In the genomic region with DNA sequence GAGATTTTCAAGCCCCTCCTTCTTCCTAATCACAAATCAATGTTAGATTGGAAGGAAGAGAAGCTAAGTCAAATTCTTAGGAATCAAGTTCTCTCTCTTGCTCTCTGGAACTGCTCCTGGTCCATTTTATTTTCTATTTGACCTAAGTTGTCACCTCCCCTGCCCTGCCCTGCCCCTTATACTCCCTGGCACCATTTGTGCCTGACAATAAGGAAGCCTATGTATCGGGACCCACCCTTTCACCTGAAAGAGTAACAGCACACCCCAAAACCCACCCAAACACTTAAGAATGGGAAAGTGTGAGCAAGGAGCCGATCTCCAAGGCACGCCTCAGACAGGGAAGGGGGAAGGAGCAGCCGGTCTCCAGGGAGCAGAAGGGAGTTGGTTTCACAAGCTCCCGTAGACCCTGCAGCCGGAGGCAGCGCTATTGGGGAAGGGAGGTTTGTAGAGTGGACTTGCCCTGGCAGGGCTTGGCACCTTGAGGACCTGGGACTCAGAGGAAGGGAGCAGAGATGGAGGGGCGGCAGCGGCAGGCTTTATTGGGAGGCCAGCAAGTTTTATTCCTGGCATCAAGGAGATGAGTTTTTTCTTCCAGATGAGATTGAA, we compare ENCODE assay signal across 16 cellular contexts. TPM values are rescaled to one million over a fixed set of nuclear protein-coding genes. Genes with fewer than 3 reads are reported as not detected.
DNase-seq lines count a peak whose midpoint lies in the region; ATAC-seq and TF ChIP-seq lines count a peak whose summit lies in the region.
"Had no signal": no experiment of that assay in that cellular context is flagged by ENCODE, and none has a peak within 500 bp of the region (broad histone marks: within the 10 kb centered on the region; RNA-seq: fewer than 3 reads in every experiment).

No MANE protein-coding gene starts in this region.

- TF ChIP-seq CTCF in HFFc6 (IDR thresholded peaks at IDR 0.05) (no peak), epithelial cell of proximal tubule (conservative IDR thresholded peaks at IDR 0.05; ENCODE audit: low read depth, low read length) (no peak), mucosa of descending colon (IDR thresholded peaks at IDR 0.05) (no peak)

- H3K36me3 Mint-ChIP-seq in HFFc6 (ENCODE audit: low read depth): 0 out of 2 replicates have a peak, but pooled peaks cover 4% of the 10 kb centered on the region
- H3K36me3 Mint-ChIP-seq: CD8-positive, alpha-beta memory T cell had no signal

- H3K27ac ChIP-seq in temporal lobe (ENCODE audit: low read depth, low read length): peak overlapping the region; percentile 96

- H3K27ac Mint-ChIP-seq in HFFc6: no peak overlapping the region
- H3K27ac Mint-ChIP-seq: activated CD4-positive, alpha-beta T cell treated with anti-CD3 and anti-CD28 coated beads, Interleukin-2, amount 10 ng/mL, durations not matched to agents 7 days and 5 days; CD8-positive, alpha-beta memory T cell had no signal

- H3K36me3 ChIP-seq in mucosa of descending colon (ENCODE audit: low read depth): no peaks in the 10 kb centered on the region
- H3K36me3 ChIP-seq: spleen had no signal

- intact Hi-C loops in mucosa of descending colon (cut with DNase I, micrococcal nuclease): no loop called here

- H3K9me3 ChIP-seq in mucosa of descending colon: no peaks in the 10 kb centered on the region
- H3K9me3 ChIP-seq: spleen had no signal

- no peaks in the 10 kb centered on the region for H3K9me3 Mint-ChIP-seq in HFFc6
- H3K9me3 Mint-ChIP-seq: activated CD4-positive, alpha-beta T cell treated with anti-CD3 and anti-CD28 coated beads, Interleukin-2, amount 10 ng/mL, durations not matched to agents 7 days and 5 days; CD8-positive, alpha-beta memory T cell had no signal

- H3K4me1 ChIP-seq in mucosa of descending colon (ENCODE audit: low read depth): no peaks in the 10 kb centered on the region

- H3K4me3 Mint-ChIP-seq in HFFc6: peak overlapping the region; percentile 81
- H3K4me3 Mint-ChIP-seq: activated CD4-positive, alpha-beta T cell treated with anti-CD3 and anti-CD28 coated beads, Interleukin-2, amount 10 ng/mL, durations not matched to agents 7 days and 5 days; CD8-positive, alpha-beta memory T cell had no signal

- peaks cover 29% of the 10 kb centered on the region for H3K27me3 Mint-ChIP-seq in HFFc6 (ENCODE audit: insufficient read depth)

- DNase-seq in HFFc6 (no peak), epithelial cell of proximal tubule (ENCODE audit: low read depth) (no peak), mucosa of descending colon (no peak), GOT3 (lab: John Stamatoyannopoulos, UW) (no peak), left lobe of liver (ENCODE audit: low spot score) (no peak), KG1 (lab: John Stamatoyannopoulos, UW) (no peak)
- no peak for DNase-seq in activated naive CD4-positive, alpha-beta T cell treated with anti-CD3 and anti-CD28 coated beads, Interleukin-2, amount 50 U/mL, for 16 hours
- DNase-seq: activated CD4-positive, alpha-beta T cell treated with anti-CD3 and anti-CD28 coated beads, Interleukin-2, amount 10 ng/mL, durations not matched to agents 7 days and 5 days; activated gamma-delta T cell; CD8-positive, alpha-beta memory T cell; NCI-H1694; spleen had no signal

- peak; percentile 55 for ATAC-seq in mucosa of descending colon
- no peak for ATAC-seq in left lobe of liver

- H3K4me1 Mint-ChIP-seq in HFFc6 (ENCODE audit: low read depth): peaks cover 16% of the 10 kb centered on the region
- H3K4me1 Mint-ChIP-seq: activated CD4-positive, alpha-beta T cell treated with anti-CD3 and anti-CD28 coated beads, Interleukin-2, amount 10 ng/mL, durations not matched to agents 7 days and 5 days; CD8-positive, alpha-beta memory T cell had no signal

- H3K4me3 ChIP-seq in epithelial cell of proximal tubule (ENCODE audit: low read depth, low read length): peak overlapping the region; percentile 26
- H3K4me3 ChIP-seq in mucosa of descending colon: no peak overlapping the region
- H3K4me3 ChIP-seq: spleen had no signal

RNA-seq across cellular contexts. Expression of gene LRRC74A, which starts 1.6 kb away (rescaled TPM):
- total RNA-seq in HFFc6 (2021; fragmentation: NEBNext Ultra II Directional; extraction: Animal tissue kit (Norgen Biotek cat#: 25700)): not detected
- total RNA-seq in epithelial cell of proximal tubule (not detected in 2 replicates), mucosa of descending colon (not detected), temporal lobe (not detected), left lobe of liver (not detected)
- total RNA-seq: activated CD4-positive, alpha-beta T cell treated with anti-CD3 and anti-CD28 coated beads, Interleukin-2, amount 10 ng/mL, durations not matched to agents 7 days and 5 days; CD8-positive, alpha-beta memory T cell; chondrocyte; glomerular endothelial cell; mesenteric fat pad had no signal

RNA-seq across cellular contexts. Expression of gene ANGEL1, which starts 15.1 kb away (rescaled TPM):
- 1 to 10 TPM; 7.4 to 9.6 (median 8.0) TPM for total RNA-seq in HFFc6 (2021; fragmentation: NEBNext Ultra II Directional; extraction: Animal tissue kit (Norgen Biotek cat#: 25700))
- total RNA-seq in epithelial cell of proximal tubule (7.8 and 10.1 TPM in 2 replicates), mucosa of descending colon (10 to 100 TPM; 12.6 to 17.1 (median 13.5) TPM), temporal lobe (8.6 TPM), left lobe of liver (22.2 TPM)
